In genomic region chr7:70678621-70679251, GRCh38 we compare ENCODE assay signal across 15 cellular contexts.
DNase-seq lines count a peak whose midpoint lies in the region; TF ChIP-seq lines count a peak whose summit lies in the region.
"Had no signal": no experiment of that assay in that cellular context is flagged by ENCODE, and none has a peak within 500 bp of the region (broad histone marks: within the 10 kb centered on the region; RNA-seq: fewer than 3 reads in every experiment).

No MANE protein-coding gene starts in this region.

- no peak overlapping the region for H3K4me3 ChIP-seq in CD8-positive, alpha-beta memory T cell (ENCODE audit: low read length)
- no peak overlapping the region for H3K4me3 ChIP-seq in KMS-11 (IDR thresholded peaks at IDR 0.05; ENCODE audit: insufficient read depth, low read depth, low read length)
- no peak overlapping the region for H3K4me3 ChIP-seq in adipocyte (ENCODE audit: low read length)
- H3K4me3 ChIP-seq in effector memory CD4-positive, alpha-beta T cell (ENCODE audit: insufficient read depth, low read depth, low read length, poor library complexity, severe bottlenecking), result no peak overlapping the region
- H3K4me3 ChIP-seq: psoas muscle had no signal

- H3K36me3 Mint-ChIP-seq in CD8-positive, alpha-beta memory T cell, result no peaks in the 10 kb centered on the region
- H3K36me3 Mint-ChIP-seq: activated naive CD4-positive, alpha-beta T cell treated with anti-CD3 and anti-CD28 coated beads, Interleukin-2, amount 50 U/mL, for 24 hours had no signal

- peak overlapping the region; percentile 36; the same call in 1 of the 2 replicates for H2AFZ ChIP-seq in KMS-11 (ENCODE audit: low read depth)

- POLR2A ChIA-PET in CD8-positive, alpha-beta memory T cell (lab: Charles Lee), result interaction anchor here (1.1 kb wide), 1 partner anchor 14 kb away, joined by 6 read pairs; no protein-coding TSS in a partner anchor

- H3K4me2 ChIP-seq in KMS-11, result peak overlapping the region; percentile 37

- H3K27me3 Mint-ChIP-seq in CD8-positive, alpha-beta memory T cell, result peaks cover 0 to 3% of the 10 kb centered on the region in 2 donors
- H3K27me3 Mint-ChIP-seq: activated naive CD4-positive, alpha-beta T cell treated with anti-CD3 and anti-CD28 coated beads, Interleukin-2, amount 50 U/mL, for 24 hours; memory B cell had no signal

- no peaks in the 10 kb centered on the region for H3K9me3 ChIP-seq in CD8-positive, alpha-beta memory T cell (ENCODE audit: low read length)
- H3K9me3 ChIP-seq in adipocyte (ENCODE audit: control insufficient read depth, low read length), result no peaks in the 10 kb centered on the region
- no peaks in the 10 kb centered on the region for H3K9me3 ChIP-seq in effector memory CD4-positive, alpha-beta T cell (ENCODE audit: control insufficient read depth, low read length)
- H3K9me3 ChIP-seq: psoas muscle had no signal

- peak overlapping the region in 6 of 7 donors; percentile 58 to 78 (median 67) for H3K4me3 Mint-ChIP-seq in CD8-positive, alpha-beta memory T cell
- H3K4me3 Mint-ChIP-seq: activated naive CD4-positive, alpha-beta T cell treated with anti-CD3 and anti-CD28 coated beads, Interleukin-2, amount 50 U/mL, for 24 hours; memory B cell had no signal

- CTCF ChIA-PET in CD8-positive, alpha-beta memory T cell (lab: Charles Lee), result interaction anchor here (1.8 kb wide), 1 partner anchor 17 kb away, joined by 5 read pairs; no protein-coding TSS in a partner anchor

- H3K27ac ChIP-seq in CD8-positive, alpha-beta memory T cell (ENCODE audit: low read depth, low read length), result no peak overlapping the region
- H3K27ac ChIP-seq in KMS-11, result peak overlapping the region; percentile 58
- no peak overlapping the region for H3K27ac ChIP-seq in effector memory CD4-positive, alpha-beta T cell (ENCODE audit: insufficient read depth, low read length, poor library complexity, severe bottlenecking)
- H3K27ac ChIP-seq: psoas muscle had no signal

- H3K27me3 ChIP-seq in CD8-positive, alpha-beta memory T cell (ENCODE audit: insufficient read depth, low read length, poor library complexity, severe bottlenecking), result no peaks in the 10 kb centered on the region
- H3K27me3 ChIP-seq in KMS-11 (ENCODE audit: insufficient read depth, low read depth) (no peaks in the 10 kb centered on the region), adipocyte (replicated peaks; ENCODE audit: control insufficient read depth, insufficient read depth, low read length) (no peaks in the 10 kb centered on the region)
- no peaks in the 10 kb centered on the region for H3K27me3 ChIP-seq in effector memory CD4-positive, alpha-beta T cell (replicated peaks; ENCODE audit: control insufficient read depth, insufficient read depth, low read length, poor library complexity, severe bottlenecking)

- no peak overlapping the region; the same call in 1 of the 2 replicates for H3K9ac ChIP-seq in KMS-11
- no peak overlapping the region for H3K9ac ChIP-seq in adipocyte (ENCODE audit: low read length)

- peaks cover 12% of the 10 kb centered on the region for H3K4me1 ChIP-seq in CD8-positive, alpha-beta memory T cell (ENCODE audit: insufficient read depth, low read length)
- H3K4me1 ChIP-seq in KMS-11 (ENCODE audit: low read depth, poor library complexity, severe bottlenecking), result peaks cover 57% of the 10 kb centered on the region
- H3K4me1 ChIP-seq in adipocyte (ENCODE audit: control insufficient read depth, insufficient read depth, low read length), result peaks cover 19% of the 10 kb centered on the region
- peaks cover 4% of the 10 kb centered on the region for H3K4me1 ChIP-seq in effector memory CD4-positive, alpha-beta T cell (ENCODE audit: control insufficient read depth, insufficient read depth, low read length, poor library complexity, severe bottlenecking)
- H3K4me1 ChIP-seq: psoas muscle had no signal

- peaks cover 40 to 61% (median 52%) of the 10 kb centered on the region in 3 donors for H3K4me1 Mint-ChIP-seq in CD8-positive, alpha-beta memory T cell

- no peaks in the 10 kb centered on the region for H4K20me1 ChIP-seq in KMS-11 (ENCODE audit: insufficient read depth)

- H3K9me3 Mint-ChIP-seq in CD8-positive, alpha-beta memory T cell, result no peaks in the 10 kb centered on the region
- H3K9me3 Mint-ChIP-seq: activated naive CD4-positive, alpha-beta T cell treated with anti-CD3 and anti-CD28 coated beads, Interleukin-2, amount 50 U/mL, for 24 hours; memory B cell had no signal

- no peak for DNase-seq in CD8-positive, alpha-beta memory T cell
- DNase-seq in adipocyte (ENCODE audit: low read depth) (peak; percentile 66), kidney tubule cell (ENCODE audit: low spot score) (peak; percentile 72), HuH-7.5 (ENCODE audit: low spot score) (no peak), SK-N-DZ (ENCODE audit: low spot score) (no peak)
- no peak for DNase-seq in effector memory CD4-positive, alpha-beta T cell
- no peak for DNase-seq in effector CD4-positive, alpha-beta T cell
- DNase-seq: activated CD4-positive, alpha-beta T cell treated with anti-CD3 and anti-CD28 coated beads for 1 hour; cortex of kidney; head of caudate nucleus; psoas muscle; stimulated activated CD4-positive, alpha-beta T cell treated with anti-CD3 and anti-CD28 coated beads, Interleukin-4, amount 100 ng/mL, for 1 hour had no signal

- H3K79me2 ChIP-seq in KMS-11 (ENCODE audit: insufficient read depth, low read depth), result no peaks in the 10 kb centered on the region

- peak overlapping the region; percentile 80 to 98 (median 96) for H3K27ac Mint-ChIP-seq in CD8-positive, alpha-beta memory T cell
- H3K27ac Mint-ChIP-seq: activated naive CD4-positive, alpha-beta T cell treated with anti-CD3 and anti-CD28 coated beads, Interleukin-2, amount 50 U/mL, for 24 hours had no signal

- H3K36me3 ChIP-seq in CD8-positive, alpha-beta memory T cell (ENCODE audit: insufficient read depth, low read length), result no peaks in the 10 kb centered on the region
- H3K36me3 ChIP-seq in KMS-11 (ENCODE audit: insufficient read depth) (no peaks in the 10 kb centered on the region), adipocyte (ENCODE audit: control insufficient read depth, insufficient read depth, low read length, severe bottlenecking) (no peaks in the 10 kb centered on the region)
- no peaks in the 10 kb centered on the region for H3K36me3 ChIP-seq in effector memory CD4-positive, alpha-beta T cell (ENCODE audit: control insufficient read depth, insufficient read depth, low read length)

- TF ChIP-seq CTCF in KMS-11 (conservative IDR thresholded peaks at IDR 0.05; ENCODE audit: low read depth, low read length), result no peak

Comparison
In these comparisons a context has a peak if more than half of its experiments do, and no peak if none do; other contexts are left out.
1. DNase-seq: peak in adipocyte (single experiment) and kidney tubule cell (single experiment); none in CD8-positive, alpha-beta memory T cell (0 of 5), HuH-7.5 (single experiment), SK-N-DZ (single experiment), effector memory CD4-positive, alpha-beta T cell (0 of 3) and effector CD4-positive, alpha-beta T cell (single experiment).